Comparison of ENCODE assay signal across 11 cellular contexts in genomic region chr7:87144173-87144657, GRCh38. TPM values are rescaled to one million over a fixed set of nuclear protein-coding genes. Genes with fewer than 3 reads are reported as not detected.
DNase-seq lines count a peak whose midpoint lies in the region; ATAC-seq and TF ChIP-seq lines count a peak whose summit lies in the region.
"Had no signal": no experiment of that assay in that cellular context is flagged by ENCODE, and none has a peak within 500 bp of the region (broad histone marks: within the 10 kb centered on the region; RNA-seq: fewer than 3 reads in every experiment).

No MANE protein-coding gene starts in this region.

- H4K20me1 ChIP-seq in MM.1S (ENCODE audit: insufficient read depth, low read length), result no peaks in the 10 kb centered on the region

- peak overlapping the region; percentile 57 for H3K4me2 ChIP-seq in MM.1S (ENCODE audit: low read depth, low read length)

- 0 out of 2 replicates have a peak overlapping the region, but pooled peaks have one; percentile 24 for H2AFZ ChIP-seq in MM.1S (ENCODE audit: low read length)

- CTCF ChIA-PET in GM10248 (lab: Yijun Ruan, JAX), result interaction anchor here (1.0 to 2.9 kb wide), 4 partner anchors 15 to 253 kb away, joined by 3 to 16 read pairs (median 3); partner anchors contain the start of gene ELAPOR2

- H3K9me2 ChIP-seq in MM.1S (replicated peaks; ENCODE audit: insufficient read depth, low read length), result no peaks in the 10 kb centered on the region

- H3K27ac ChIP-seq in MM.1S (ENCODE audit: low read length), result peak overlapping the region; percentile 49; the same call in 1 of the 2 replicates

- no peaks in the 10 kb centered on the region for H3K79me2 ChIP-seq in MM.1S (ENCODE audit: low read length)

- H3K4me3 ChIP-seq in MM.1S (ENCODE audit: low read length), result no peak overlapping the region

- DNase-seq in GM10248 (ENCODE audit: extremely low spot score) (peak; percentile 34), MM.1S (peak; percentile 74), cardiac septum (ENCODE audit: low spot score) (no peak), HCEC 1CT (no peak), putamen (ENCODE audit: low spot score) (no peak), DMS114 treated with DMSO at 0.1 percent for 48 hours (lab: John Stamatoyannopoulos, UW; ENCODE audit: unreplicated experiment) (no peak)
- DNase-seq: activated T-cell treated with anti-CD3 and anti-CD28 coated beads, Interleukin-2, amount 50 U/mL, for 4 hours; H7; NCI-H1930 had no signal

- ATAC-seq in GM19324 (IDR thresholded peaks at IDR 0.05; ENCODE audit: low FRiP score, unreplicated experiment) (peak; percentile 88), HG02884 (IDR thresholded peaks at IDR 0.05; ENCODE audit: unreplicated experiment) (peak; percentile 92)

- POLR2A ChIA-PET in GM10248 (lab: Yijun Ruan, JAX), result interaction anchor here (0.9 kb wide), 1 partner anchor 8 kb away, joined by 3 read pairs; the partner anchor contains the start of gene DMTF1

- H3F3A ChIP-seq in MM.1S (ENCODE audit: insufficient read depth, low read length), result peaks cover 12% of the 10 kb centered on the region

- TF ChIP-seq CTCF in GM10248 (IDR thresholded peaks at IDR 0.05; ENCODE audit: control extremely low read depth, extremely low read depth, low read depth, missing control alignments) (no peak), MM.1S (IDR thresholded peaks at IDR 0.05; ENCODE audit: low read length) (no peak)

- H3K9me3 ChIP-seq in MM.1S (replicated peaks; ENCODE audit: insufficient read depth, low read length), result no peaks in the 10 kb centered on the region

- intact Hi-C loops in cardiac septum (cut with DNase I), result no loop called here

- H3K4me1 ChIP-seq in MM.1S (ENCODE audit: low read length), result peaks cover 16% of the 10 kb centered on the region

- no peaks in the 10 kb centered on the region for H3K27me3 ChIP-seq in MM.1S (replicated peaks; ENCODE audit: insufficient read depth, low read length)

- no peaks in the 10 kb centered on the region for H3K36me3 ChIP-seq in MM.1S (replicated peaks; ENCODE audit: insufficient read depth, low read length)

- no peak overlapping the region for H3K9ac ChIP-seq in MM.1S (ENCODE audit: low read length)

RNA-seq across cellular contexts. Expression of gene DMTF1, which starts 8.0 kb away (rescaled TPM):
- total RNA-seq in cardiac septum, result 38.9 TPM

Comparison
In these comparisons a context has a peak if more than half of its experiments do, and no peak if none do; other contexts are left out.
1. DNase-seq: peak in GM10248 (single experiment) and MM.1S (single experiment); none in cardiac septum (single experiment), HCEC 1CT (single experiment), putamen (single experiment) and DMS114 treated with DMSO at 0.1 percent for 48 hours (single experiment).